Comparison of ENCODE assay signal across 8 cellular contexts in genomic region chr3:193592841-193593665, GRCh38. TPM values are rescaled to one million over a fixed set of nuclear protein-coding genes. Genes with fewer than 3 reads are reported as not detected.
DNase-seq lines count a peak whose midpoint lies in the region; ATAC-seq and TF ChIP-seq lines count a peak whose summit lies in the region.

Gene OPA1 (plus strand): TSS chr3:193593208. CDS start chr3:193593378, 170 bp downstream.

- H3K27me3 Mint-ChIP-seq in T-helper 1 cell treated with Interleukin-12 subunit alpha and Interleukin-12 subunit beta and Interleukin-4 antibody, amounts not matched to agents 30 μg/mL and 1 μg/mL, for 36 hours (ENCODE audit: low read depth) = no peaks in the 10 kb centered on the region
- no peaks in the 10 kb centered on the region for H3K27me3 Mint-ChIP-seq in progenitor cell of endocrine pancreas

- DNase-seq in NCI-H1694 (lab: John Stamatoyannopoulos, UW) = peak; percentile 98
- peak; percentile 94 for DNase-seq in amniotic stem cell (lab: John Stamatoyannopoulos, UW)
- peak; percentile 99 for DNase-seq in left cardiac atrium
- DNase-seq in progenitor cell of endocrine pancreas (ENCODE audit: low spot score, unreplicated experiment) = peak; percentile 94
- peak; percentile 98 for DNase-seq in ureter (ENCODE audit: low spot score)

- H3K27ac Mint-ChIP-seq in T-helper 1 cell treated with Interleukin-12 subunit alpha and Interleukin-12 subunit beta and Interleukin-4 antibody, amounts not matched to agents 30 μg/mL and 1 μg/mL, for 36 hours = peak within 1 kb of the TSS; percentile 98
- H3K27ac Mint-ChIP-seq in progenitor cell of endocrine pancreas = peak within 1 kb of the TSS; percentile 94

- TF ChIP-seq CTCF in progenitor cell of endocrine pancreas (IDR thresholded peaks at IDR 0.05; ENCODE audit: unreplicated experiment) = peak; percentile 44

- no peaks in the 10 kb centered on the region for H3K9me3 Mint-ChIP-seq in T-helper 1 cell treated with Interleukin-12 subunit alpha and Interleukin-12 subunit beta and Interleukin-4 antibody, amounts not matched to agents 30 μg/mL and 1 μg/mL, for 36 hours
- no peaks in the 10 kb centered on the region for H3K9me3 Mint-ChIP-seq in progenitor cell of endocrine pancreas (ENCODE audit: low read depth)

- H3K4me3 Mint-ChIP-seq in T-helper 1 cell treated with Interleukin-12 subunit alpha and Interleukin-12 subunit beta and Interleukin-4 antibody, amounts not matched to agents 30 μg/mL and 1 μg/mL, for 36 hours = peak within 1 kb of the TSS; percentile 96
- H3K4me3 Mint-ChIP-seq in progenitor cell of endocrine pancreas (ENCODE audit: low read depth) = peak within 1 kb of the TSS; percentile 90

- intact Hi-C loops in left cardiac atrium (cut with DNase I) = no loop called here

- peaks cover 30% of the 10 kb centered on the region for H3K4me1 Mint-ChIP-seq in T-helper 1 cell treated with Interleukin-12 subunit alpha and Interleukin-12 subunit beta and Interleukin-4 antibody, amounts not matched to agents 30 μg/mL and 1 μg/mL, for 36 hours (ENCODE audit: low read depth)
- peaks cover 23% of the 10 kb centered on the region for H3K4me1 Mint-ChIP-seq in progenitor cell of endocrine pancreas (ENCODE audit: low read depth)

- H3K36me3 Mint-ChIP-seq in T-helper 1 cell treated with Interleukin-12 subunit alpha and Interleukin-12 subunit beta and Interleukin-4 antibody, amounts not matched to agents 30 μg/mL and 1 μg/mL, for 36 hours (ENCODE audit: low read depth) = peaks cover 9% of the 10 kb centered on the region
- peaks cover 9% of the 10 kb centered on the region for H3K36me3 Mint-ChIP-seq in progenitor cell of endocrine pancreas (ENCODE audit: insufficient read depth)

- ATAC-seq in HG02885 (IDR thresholded peaks at IDR 0.05; ENCODE audit: poor library complexity, unreplicated experiment) (peak; percentile 97), left cardiac atrium (peak; percentile 98 to 99)

- TF ChIP-seq POLR2A in GM15510 (IDR thresholded peaks at IDR 0.05; ENCODE audit: borderline replicate concordance, extremely low read depth, insufficient read length) = peak; percentile 84

RNA-seq across cellular contexts. Expression of gene OPA1, which starts in this region (rescaled TPM):
- total RNA-seq in left cardiac atrium (10 to 100 TPM; 64.4 to 93.8 TPM), progenitor cell of endocrine pancreas (60.8 and 61.6 TPM in 2 replicates), ureter (84.9 TPM)

Comparison
In these comparisons a context has a peak if more than half of its experiments do, and no peak if none do; other contexts are left out.
1. Peak in every context shown above with its lines: DNase-seq and ATAC-seq.